27 cellular contexts compared by ENCODE assay signal in the genomic region with DNA sequence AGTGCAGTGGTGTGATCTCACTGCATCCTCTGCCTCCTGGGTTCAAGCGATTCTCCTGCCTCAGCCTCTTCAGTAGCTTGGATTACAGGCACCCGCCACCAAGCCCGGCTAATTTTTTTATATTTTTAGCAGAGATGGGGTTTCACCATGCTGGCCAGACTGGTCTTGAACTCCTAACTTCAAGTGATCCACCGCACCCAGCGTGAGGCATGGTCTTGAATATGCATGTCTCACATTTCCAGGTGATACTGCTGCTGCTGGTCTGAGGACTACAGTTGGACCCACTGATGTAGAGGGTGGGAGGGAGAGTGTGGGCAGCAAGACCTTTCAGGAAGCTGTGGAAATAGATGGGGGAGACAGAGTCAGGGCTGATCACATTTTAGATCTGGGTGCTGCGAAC. TPM values are rescaled to one million over a fixed set of nuclear protein-coding genes. Genes with fewer than 3 reads are reported as not detected.
"Had no signal": no experiment of that assay in that cellular context is flagged by ENCODE, and none has a peak within 500 bp of the region (broad histone marks: within the 10 kb centered on the region; RNA-seq: fewer than 3 reads in every experiment).

No MANE protein-coding gene starts in this region.

- H3K36me3 ChIP-seq: esophagus muscularis mucosa, gastroesophageal sphincter, prostate gland, right atrium auricular region, suprapubic skin, transverse colon had no signal

- H3K27ac Mint-ChIP-seq: dendritic cell treated with granulocyte-macrophage colony-stimulating factor and Interleukin-4, amounts not matched to agents 40 ng/mL and 50 ng/mL, for 4 days; endodermal cell; mesothelial cell of epicardium; naive thymus-derived CD4-positive, alpha-beta T cell; nephron; stimulated activated naive CD8-positive, alpha-beta T cell treated with anti-CD3 and anti-CD28 coated beads, Interleukin-15, amount 100 ng/mL, for 72 hours had no signal

- H3K27me3 Mint-ChIP-seq: stimulated activated naive CD8-positive, alpha-beta T cell treated with anti-CD3 and anti-CD28 coated beads, Interleukin-15, amount 100 ng/mL, for 72 hours had no signal

- H3K4me1 ChIP-seq: esophagus muscularis mucosa, foreskin keratinocyte, gastroesophageal sphincter, heart right ventricle, prostate gland, right atrium auricular region, suprapubic skin, transverse colon had no signal

- H3K27me3 ChIP-seq: foreskin keratinocyte, gastroesophageal sphincter, heart right ventricle, left lung, right atrium auricular region, suprapubic skin, transverse colon had no signal

- ATAC-seq: foreskin keratinocyte; gastroesophageal sphincter; heart right ventricle; left cardiac atrium; left lung; naive thymus-derived CD4-positive, alpha-beta T cell; sciatic nerve; stimulated activated naive CD8-positive, alpha-beta T cell treated with anti-CD3 and anti-CD28 coated beads, Interleukin-15, amount 100 ng/mL, for 72 hours had no signal

- H3K4me3 ChIP-seq: esophagus muscularis mucosa, gastroesophageal sphincter, heart right ventricle, left lung, prostate gland, right atrium auricular region, smooth muscle cell, suprapubic skin, transverse colon had no signal

- H3K27ac ChIP-seq: esophagus muscularis mucosa, foreskin keratinocyte, gastroesophageal sphincter, heart right ventricle, left lung, prostate gland, right atrium auricular region, suprapubic skin, transverse colon had no signal

- DNase-seq: effector CD8-positive, alpha-beta T cell; endodermal cell; foreskin keratinocyte; heart right ventricle; hippocampal formation; left cardiac atrium; mesenchymal stem cell; naive thymus-derived CD4-positive, alpha-beta T cell; nucleus accumbens; stimulated activated CD4-positive, alpha-beta T cell treated with anti-CD3 and anti-CD28 coated beads, Interleukin-12 subunit alpha, Interleukin-12 subunit beta, amount 100 ng/mL, for 4 hours; stimulated activated CD4-positive, alpha-beta T cell treated with anti-CD3 and anti-CD28 coated beads, Interleukin-1b, Interleukin-23, amount 100 ng/mL, for 48 hours; stimulated activated CD4-positive, alpha-beta T cell treated with anti-CD3 and anti-CD28 coated beads, Interleukin-4, amount 100 ng/mL, for 1 hour; stimulated activated CD8-positive, alpha-beta memory T cell treated with anti-CD3 and anti-CD28 coated beads, Interleukin-4, amount 100 ng/mL, for 48 hours; stimulated activated naive CD4-positive, alpha-beta T cell; stimulated activated naive CD8-positive, alpha-beta T cell treated with anti-CD3 and anti-CD28 coated beads, Interleukin-15, amount 100 ng/mL, for 72 hours; transverse colon had no signal

- H3K9me3 ChIP-seq: esophagus muscularis mucosa, gastroesophageal sphincter, heart right ventricle, left lung, prostate gland, right atrium auricular region, suprapubic skin, transverse colon had no signal

- H3K4me1 Mint-ChIP-seq: mesothelial cell of epicardium; nephron; stimulated activated naive CD8-positive, alpha-beta T cell treated with anti-CD3 and anti-CD28 coated beads, Interleukin-15, amount 100 ng/mL, for 72 hours had no signal

- H3K9me3 Mint-ChIP-seq: dendritic cell treated with granulocyte-macrophage colony-stimulating factor and Interleukin-4, amounts not matched to agents 40 ng/mL and 50 ng/mL, for 4 days; endodermal cell; mesothelial cell of epicardium; naive thymus-derived CD4-positive, alpha-beta T cell; nephron; stimulated activated naive CD8-positive, alpha-beta T cell treated with anti-CD3 and anti-CD28 coated beads, Interleukin-15, amount 100 ng/mL, for 72 hours had no signal

- H3K4me3 Mint-ChIP-seq: dendritic cell treated with granulocyte-macrophage colony-stimulating factor and Interleukin-4, amounts not matched to agents 40 ng/mL and 50 ng/mL, for 4 days; endodermal cell; mesothelial cell of epicardium; naive thymus-derived CD4-positive, alpha-beta T cell; nephron; stimulated activated naive CD8-positive, alpha-beta T cell treated with anti-CD3 and anti-CD28 coated beads, Interleukin-15, amount 100 ng/mL, for 72 hours had no signal

RNA-seq across cellular contexts. Expression of gene E2F2, which starts 25.2 kb away (rescaled TPM):
- polyA plus RNA-seq: naive thymus-derived CD4-positive, alpha-beta T cell had no signal
